29 cellular contexts compared by ENCODE assay signal in genomic region chr3:165462616-165463334, GRCh38.
DNase-seq lines count a peak whose midpoint lies in the region; ATAC-seq, FAIRE-seq and TF ChIP-seq lines count a peak whose summit lies in the region.
"Had no signal": no experiment of that assay in that cellular context is flagged by ENCODE, and none has a peak within 500 bp of the region (broad histone marks: within the 10 kb centered on the region; RNA-seq: fewer than 3 reads in every experiment).

No MANE protein-coding gene starts in this region.

- TF ChIP-seq RAD21 in A549 (conservative IDR thresholded peaks at IDR 0.05 in 1 of 2, IDR thresholded peaks at IDR 0.05 in 1 of 2) = no peak

- TF ChIP-seq CTCF in A549 (IDR thresholded peaks at IDR 0.05) = no peak
- TF ChIP-seq CTCF in fibroblast of pulmonary artery (IDR thresholded peaks at IDR 0.05; ENCODE audit: low read length, missing control alignments) = no peak
- no peak for TF ChIP-seq CTCF in RWPE1 (conservative IDR thresholded peaks at IDR 0.05; ENCODE audit: low read depth)
- TF ChIP-seq CTCF in GM23338 (conservative IDR thresholded peaks at IDR 0.05; ENCODE audit: low read depth in 2 of 2) = no peak

- no peaks in the 10 kb centered on the region for H3F3A ChIP-seq in GM23338 (replicated peaks; ENCODE audit: low read depth)

- no peak for TF ChIP-seq POLR2A in A549 (IDR thresholded peaks at IDR 0.05; ENCODE audit: low read length)

- no peak overlapping the region for H3K4me3 Mint-ChIP-seq in activated naive CD4-positive, alpha-beta T cell treated with anti-CD3 and anti-CD28 coated beads, Interleukin-2, amount 10 ng/mL, durations not matched to agents 7 days and 5 days
- no peak overlapping the region for H3K4me3 Mint-ChIP-seq in GM23338
- H3K4me3 Mint-ChIP-seq: activated CD8-positive, alpha-beta memory T cell treated with anti-CD3 and anti-CD28 coated beads, Interleukin-2, amount 10 ng/mL, durations not matched to agents 7 days and 5 days; CD8-positive, alpha-beta memory T cell; IgD-negative memory B cell; stimulated activated naive B cell treated with anti-CD40 and anti-IgM and Interleukin-4, amounts not matched to agents 10 μg/mL and 1 μg/mL and 100 μg/mL, for 72 hours had no signal

- ATAC-seq in A549 = no peak
- ATAC-seq in GM23338 = no peak
- ATAC-seq: activated CD8-positive, alpha-beta memory T cell treated with anti-CD3 and anti-CD28 coated beads, Interleukin-2, amount 10 ng/mL, durations not matched to agents 7 days and 5 days; stimulated activated naive B cell treated with anti-CD40 and anti-IgM and Interleukin-4, amounts not matched to agents 10 μg/mL and 1 μg/mL and 100 μg/mL, for 72 hours had no signal

- H3K4me1 ChIP-seq in A549 = peaks cover 38% of the 10 kb centered on the region
- no peaks in the 10 kb centered on the region for H3K4me1 ChIP-seq in GM23338 (ENCODE audit: insufficient read depth)
- H3K4me1 ChIP-seq: BE2C, HAP-1 had no signal

- no peak overlapping the region for H3K27ac Mint-ChIP-seq in activated naive CD4-positive, alpha-beta T cell treated with anti-CD3 and anti-CD28 coated beads, Interleukin-2, amount 10 ng/mL, durations not matched to agents 7 days and 5 days
- H3K27ac Mint-ChIP-seq in GM23338 = no peak overlapping the region
- H3K27ac Mint-ChIP-seq: activated CD8-positive, alpha-beta memory T cell treated with anti-CD3 and anti-CD28 coated beads, Interleukin-2, amount 10 ng/mL, durations not matched to agents 7 days and 5 days; CD8-positive, alpha-beta memory T cell; IgD-negative memory B cell; progenitor cell of endocrine pancreas; stimulated activated naive B cell treated with anti-CD40 and anti-IgM and Interleukin-4, amounts not matched to agents 10 μg/mL and 1 μg/mL and 100 μg/mL, for 72 hours had no signal

- H3K4me1 Mint-ChIP-seq in activated naive CD4-positive, alpha-beta T cell treated with anti-CD3 and anti-CD28 coated beads, Interleukin-2, amount 10 ng/mL, durations not matched to agents 7 days and 5 days = no peaks in the 10 kb centered on the region
- H3K4me1 Mint-ChIP-seq in GM23338 = no peaks in the 10 kb centered on the region
- H3K4me1 Mint-ChIP-seq: activated CD8-positive, alpha-beta memory T cell treated with anti-CD3 and anti-CD28 coated beads, Interleukin-2, amount 10 ng/mL, durations not matched to agents 7 days and 5 days; CD8-positive, alpha-beta memory T cell; IgD-negative memory B cell; stimulated activated naive B cell treated with anti-CD40 and anti-IgM and Interleukin-4, amounts not matched to agents 10 μg/mL and 1 μg/mL and 100 μg/mL, for 72 hours had no signal

- H4K20me1 ChIP-seq in GM23338 (replicated peaks; ENCODE audit: insufficient read depth) = no peaks in the 10 kb centered on the region

- WGBS in A549 (ENCODE audit: missing lambda C conversion rate) = 17% methylated on average over 6 of the region's 6 CpGs

- FAIRE-seq in A549 (lab: Jason Lieb, UNC) = no peak

- no peak for DNase-seq in A549 (ENCODE audit: low read depth in 1 of 2, low spot score in 1 of 2)
- peak; percentile 30 for DNase-seq in amniotic epithelial cell (ENCODE audit: low read depth)
- DNase-seq in fibroblast of pulmonary artery (ENCODE audit: low read depth) = peak; percentile 32
- DNase-seq in medulla oblongata (ENCODE audit: extremely low spot score) = peak; percentile 6
- DNase-seq in RWPE1 (ENCODE audit: low spot score) = no peak
- no peak for DNase-seq in activated naive CD4-positive, alpha-beta T cell treated with anti-CD3 and anti-CD28 coated beads, Interleukin-2, amount 10 ng/mL, durations not matched to agents 7 days and 5 days
- DNase-seq in GM23338 (ENCODE audit: low spot score) = no peak
- DNase-seq in NCI-H128 (lab: John Stamatoyannopoulos, UW; ENCODE audit: unreplicated experiment) = no peak
- DNase-seq: activated CD4-positive, CD25-positive, alpha-beta regulatory T cell; activated CD8-positive, alpha-beta memory T cell treated with anti-CD3 and anti-CD28 coated beads, Interleukin-2, amount 10 ng/mL, durations not matched to agents 7 days and 5 days; activated naive CD4-positive, alpha-beta T cell; activated T-cell treated with anti-CD3 and anti-CD28 coated beads, Interleukin-2, amount 50 U/mL, for 48 hours; BE2C; brain microvascular endothelial cell; CD8-positive, alpha-beta memory T cell; DMS153; mesendoderm; NCI-H1092; NCI-H1930; NCI-H748 treated with DMSO at 0.1 percent for 48 hours; RPMI8226; stimulated activated CD4-positive, alpha-beta T cell treated with anti-CD3 and anti-CD28 coated beads, Interleukin-15, amount 100 ng/mL, for 24 hours; stimulated activated naive B cell treated with anti-CD40 and anti-IgM and Interleukin-4, amounts not matched to agents 10 μg/mL and 1 μg/mL and 100 μg/mL, for 72 hours; T-helper 1 cell had no signal

- H3K27ac ChIP-seq in A549 (peak overlapping the region; percentile 58 to 69; a peak in 3 of 6 replicates), RWPE1 (no peak overlapping the region), GM23338 (ENCODE audit: low read depth) (no peak overlapping the region)
- H3K27ac ChIP-seq: brain microvascular endothelial cell, neutrophil, thoracic aorta had no signal

- no peaks in the 10 kb centered on the region for H3K27me3 Mint-ChIP-seq in activated naive CD4-positive, alpha-beta T cell treated with anti-CD3 and anti-CD28 coated beads, Interleukin-2, amount 10 ng/mL, durations not matched to agents 7 days and 5 days
- H3K27me3 Mint-ChIP-seq in GM23338 (ENCODE audit: insufficient read depth, low read depth, poor library complexity) = no peaks in the 10 kb centered on the region
- H3K27me3 Mint-ChIP-seq: activated CD8-positive, alpha-beta memory T cell treated with anti-CD3 and anti-CD28 coated beads, Interleukin-2, amount 10 ng/mL, durations not matched to agents 7 days and 5 days; CD8-positive, alpha-beta memory T cell; IgD-negative memory B cell; progenitor cell of endocrine pancreas; stimulated activated naive B cell treated with anti-CD40 and anti-IgM and Interleukin-4, amounts not matched to agents 10 μg/mL and 1 μg/mL and 100 μg/mL, for 72 hours had no signal

- CTCF ChIA-PET in A549 (lab: Yijun Ruan, JAX) (no interaction called here), RWPE1 (lab: Yijun Ruan, JAX) (no interaction called here)
- CTCF ChIA-PET in activated naive CD4-positive, alpha-beta T cell treated with anti-CD3 and anti-CD28 coated beads, Interleukin-2, amount 10 ng/mL, durations not matched to agents 7 days and 5 days (lab: Charles Lee) = no interaction called here

- no peaks in the 10 kb centered on the region for H3K36me3 Mint-ChIP-seq in activated naive CD4-positive, alpha-beta T cell treated with anti-CD3 and anti-CD28 coated beads, Interleukin-2, amount 10 ng/mL, durations not matched to agents 7 days and 5 days
- H3K36me3 Mint-ChIP-seq in GM23338 (ENCODE audit: low read depth) = no peaks in the 10 kb centered on the region
- H3K36me3 Mint-ChIP-seq: activated CD8-positive, alpha-beta memory T cell treated with anti-CD3 and anti-CD28 coated beads, Interleukin-2, amount 10 ng/mL, durations not matched to agents 7 days and 5 days; CD8-positive, alpha-beta memory T cell; IgD-negative memory B cell; stimulated activated naive B cell treated with anti-CD40 and anti-IgM and Interleukin-4, amounts not matched to agents 10 μg/mL and 1 μg/mL and 100 μg/mL, for 72 hours had no signal

- no peaks in the 10 kb centered on the region for H3K9me2 ChIP-seq in GM23338 (ENCODE audit: insufficient read depth)

- H3K9me3 Mint-ChIP-seq in activated naive CD4-positive, alpha-beta T cell treated with anti-CD3 and anti-CD28 coated beads, Interleukin-2, amount 10 ng/mL, durations not matched to agents 7 days and 5 days = peaks cover 3% of the 10 kb centered on the region
- H3K9me3 Mint-ChIP-seq in GM23338 = no peaks in the 10 kb centered on the region

- POLR2A ChIA-PET in A549 (lab: Yijun Ruan, JAX) = no interaction called here
- POLR2A ChIA-PET in RWPE1 (lab: Yijun Ruan, JAX; ENCODE audit: low non-redundant PET) = no interaction called here

- TF ChIP-seq EP300 in A549 (IDR thresholded peaks at IDR 0.05) = no peak

- no peaks in the 10 kb centered on the region for H3K79me2 ChIP-seq in GM23338 (replicated peaks; ENCODE audit: insufficient read depth)

- peak overlapping the region; percentile 41; the same call in 2 of the 3 replicates for H3K4me3 ChIP-seq in A549
- H3K4me3 ChIP-seq in fibroblast of pulmonary artery (replicated peaks; ENCODE audit: low read depth, low read length) = no peak overlapping the region
- no peak overlapping the region for H3K4me3 ChIP-seq in GM23338
- H3K4me3 ChIP-seq: HAP-1, thoracic aorta had no signal

- H2AFZ ChIP-seq in GM23338 = no peak overlapping the region; the same call in 1 of the 2 replicates

- no peaks in the 10 kb centered on the region for H3K27me3 ChIP-seq in GM23338 (ENCODE audit: insufficient read depth)
- H3K27me3 ChIP-seq: BE2C, brain microvascular endothelial cell, neutrophil had no signal

- no peaks in the 10 kb centered on the region for H3K36me3 ChIP-seq in GM23338 (ENCODE audit: insufficient read depth)
- H3K36me3 ChIP-seq: BE2C, brain microvascular endothelial cell, HAP-1, neutrophil, thoracic aorta had no signal

- H3K4me2 ChIP-seq in A549 (peak overlapping the region; percentile 81), GM23338 (no peak overlapping the region)

- no peaks in the 10 kb centered on the region for H3K9me3 ChIP-seq in A549
- H3K9me3 ChIP-seq: BE2C, HAP-1, neutrophil, thoracic aorta had no signal

TF ChIP-seq in A549, 52 proteins besides CTCF, POLR2A, EP300 and RAD21:
- no peak for TF ChIP-seq HOXB5 (CRISPR knock-in tag; IDR thresholded peaks at IDR 0.05)
- TF ChIP-seq MAX (IDR thresholded peaks at IDR 0.05) = no peak

TF ChIP-seq in GM23338, 12 proteins besides CTCF, POLR2A, EP300 and RAD21 (continues in another document):
- TF ChIP-seq ETS1 (IDR thresholded peaks at IDR 0.05) = no peak

Comparison
In these comparisons a context has a peak if more than half of its experiments do, and no peak if none do; other contexts are left out.
1. DNase-seq: peak in amniotic epithelial cell (single experiment), fibroblast of pulmonary artery (single experiment) and medulla oblongata (single experiment); none in A549 (0 of 2), RWPE1 (single experiment), activated naive CD4-positive, alpha-beta T cell treated with anti-CD3 and anti-CD28 coated beads, Interleukin-2, amount 10 ng/mL, durations not matched to agents 7 days and 5 days (single experiment), GM23338 (single experiment) and NCI-H128 (single experiment).
2. H3K27ac ChIP-seq: peak in A549 (2 of 2); none in RWPE1 (single experiment) and GM23338 (single experiment).